Comparison of ENCODE assay signal across 12 cellular contexts in the genomic region with DNA sequence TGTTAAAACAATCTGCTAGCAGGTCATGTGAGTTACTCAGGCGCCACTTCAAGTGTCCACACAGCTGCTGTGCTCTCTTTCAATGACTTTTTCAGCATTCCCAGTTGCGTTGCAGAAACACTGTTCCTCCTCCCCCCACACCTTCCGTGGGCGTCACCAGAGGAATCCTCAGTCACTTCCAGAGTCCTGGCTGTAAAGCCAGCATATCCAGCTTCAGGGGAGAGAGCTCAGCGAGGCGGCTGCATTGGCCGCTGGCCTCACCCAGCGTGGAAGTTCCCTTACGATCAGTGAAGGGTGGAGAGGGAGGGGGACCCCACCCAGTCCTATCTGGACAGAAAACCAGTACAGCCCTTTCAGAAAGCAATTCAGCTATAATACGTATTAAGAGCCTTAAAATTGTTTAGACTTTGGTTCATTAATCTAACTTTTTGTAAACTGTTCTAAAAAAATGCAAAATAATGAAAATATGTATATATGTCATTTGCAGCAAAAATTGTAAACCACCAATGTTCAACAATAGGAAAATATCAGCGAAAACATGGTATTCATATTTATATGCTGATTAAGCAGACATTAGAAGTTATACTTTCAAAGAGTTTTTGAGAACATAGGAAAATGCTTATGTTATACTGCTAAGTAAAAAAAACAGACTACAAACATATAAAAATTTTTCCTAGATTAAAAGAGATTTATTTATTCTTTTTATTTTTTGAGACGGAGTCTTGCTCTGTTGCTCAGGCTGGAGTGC. TPM values are rescaled to one million over a fixed set of nuclear protein-coding genes. Genes with fewer than 3 reads are reported as not detected.
DNase-seq lines count a peak whose midpoint lies in the region; ATAC-seq and TF ChIP-seq lines count a peak whose summit lies in the region.
"Had no signal": no experiment of that assay in that cellular context is flagged by ENCODE, and none has a peak within 500 bp of the region (broad histone marks: within the 10 kb centered on the region; RNA-seq: fewer than 3 reads in every experiment).

No MANE protein-coding gene starts in this region.

- H3K4me3 ChIP-seq in GM06990 (replicated peaks; ENCODE audit: low read depth, low read length) = no peak overlapping the region
- H3K4me3 ChIP-seq in trophoblast cell (ENCODE audit: low read depth, low read length) = no peak overlapping the region
- H3K4me3 ChIP-seq in PC-9 = no peak overlapping the region

- H3K23ac ChIP-seq in trophoblast cell (ENCODE audit: low read length) = no peak overlapping the region

- H3K27ac ChIP-seq in trophoblast cell (ENCODE audit: low read depth, low read length) (no peak overlapping the region), PC-9 (no peak overlapping the region)

- H3F3A ChIP-seq in PC-9 (ENCODE audit: insufficient read depth, low read depth) = peaks cover 9% of the 10 kb centered on the region; the same call in 1 of the 2 replicates

- H3K18ac ChIP-seq in trophoblast cell (ENCODE audit: low read length) = no peak overlapping the region

- DNase-seq in GM06990 (ENCODE audit: extremely low read depth, insufficient read length) (peak; percentile 6), NCI-H2227 treated with DMSO at 0.1 percent for 48 hours (lab: John Stamatoyannopoulos, UW) (peak; percentile 59), erythroblast (lab: John Stamatoyannopoulos, UW) (peak; percentile 70), trophoblast cell (no peak), PC-9 (no peak), superior temporal gyrus (ENCODE audit: extremely low spot score) (no peak)
- no peak for DNase-seq in stimulated activated naive CD4-positive, alpha-beta T cell (lab: John Stamatoyannopoulos, UW)
- DNase-seq: activated naive CD4-positive, alpha-beta T cell treated with Interleukin-2 at 50 U/mL for 16 hours; GOT3; KG1; T-cell had no signal

- H3K14ac ChIP-seq in trophoblast cell (ENCODE audit: low read length) = no peak overlapping the region

- H3K36me3 ChIP-seq in GM06990 (ENCODE audit: control insufficient read depth, insufficient read depth, low read length) (no peaks in the 10 kb centered on the region), trophoblast cell (ENCODE audit: control insufficient read depth in 1 of 2, insufficient read depth in 2 of 2, low read length in 2 of 2) (no peaks in the 10 kb centered on the region), PC-9 (ENCODE audit: low read depth) (no peaks in the 10 kb centered on the region)

- no peak overlapping the region for H4K8ac ChIP-seq in trophoblast cell (ENCODE audit: low read depth, low read length)

- H2AK5ac ChIP-seq in trophoblast cell (ENCODE audit: low read length) = no peak overlapping the region

- no peak overlapping the region for H4K91ac ChIP-seq in trophoblast cell (ENCODE audit: low read depth, low read length)

- H3K79me2 ChIP-seq in trophoblast cell (ENCODE audit: control insufficient read depth, insufficient read depth, low read length, poor library complexity) = peaks cover 2% of the 10 kb centered on the region
- 0 out of 2 replicates have a peak, but pooled peaks cover 5% of the 10 kb centered on the region for H3K79me2 ChIP-seq in PC-9 (ENCODE audit: low read depth)

- WGBS in trophoblast cell (ENCODE audit: extremely low coverage, insufficient coverage, insufficient read length) = no CpG with 5 or more reads among the region's 12 CpGs

- H3K4me2 ChIP-seq in trophoblast cell (ENCODE audit: low read length) (no peak overlapping the region), PC-9 (no peak overlapping the region)

- no peak overlapping the region for H2BK12ac ChIP-seq in trophoblast cell (ENCODE audit: low read length)

- no TSS peak for BruUV-seq in PC-9 (replicated peaks; lab: Mats Ljungman, UMichigan)

- TF ChIP-seq CTCF in GM06990 (IDR thresholded peaks at IDR 0.05; ENCODE audit: insufficient read depth, low read length, poor library complexity, severe bottlenecking) = no peak
- TF ChIP-seq CTCF in PC-9 (conservative IDR thresholded peaks at IDR 0.05) = no peak

- H3K27me3 ChIP-seq in GM06990 (replicated peaks; ENCODE audit: control insufficient read depth, insufficient read depth, low read length) = no peaks in the 10 kb centered on the region
- H3K27me3 ChIP-seq in trophoblast cell (ENCODE audit: insufficient read depth, low read length) = no peaks in the 10 kb centered on the region
- no peaks in the 10 kb centered on the region for H3K27me3 ChIP-seq in PC-9 (ENCODE audit: insufficient read depth, low read depth)

- no peak overlapping the region for H4K12ac ChIP-seq in trophoblast cell (ENCODE audit: low read depth, low read length)

- no peak overlapping the region for H3K4ac ChIP-seq in trophoblast cell (ENCODE audit: low read depth, low read length)

- H3K4me1 ChIP-seq in trophoblast cell (ENCODE audit: control insufficient read depth in 1 of 2, insufficient read depth in 2 of 2, low read length in 2 of 2) (peaks cover 18 to 21% of the 10 kb centered on the region in 2 experiments), PC-9 (replicated peaks; ENCODE audit: insufficient read depth) (0 out of 2 replicates have a peak, but pooled peaks cover 5% of the 10 kb centered on the region)

- no peaks in the 10 kb centered on the region for H3K9me3 ChIP-seq in trophoblast cell (ENCODE audit: insufficient read depth, low read depth, low read length)
- H3K9me3 ChIP-seq in PC-9 (ENCODE audit: insufficient read depth, low read depth) = no peaks in the 10 kb centered on the region

- no peak for ATAC-seq in HG03135 (IDR thresholded peaks at IDR 0.05; ENCODE audit: unreplicated experiment)
- ATAC-seq: T-cell had no signal

- no peaks in the 10 kb centered on the region for H4K20me1 ChIP-seq in PC-9 (ENCODE audit: insufficient read depth)

- H2BK120ac ChIP-seq in trophoblast cell (ENCODE audit: insufficient read depth, low read length, poor library complexity) = no peak overlapping the region

- CTCF ChIA-PET in PC-9 (lab: Charles Lee) = no interaction called here

- no peak overlapping the region for H2BK5ac ChIP-seq in trophoblast cell (ENCODE audit: low read depth, low read length, poor library complexity)

- peak overlapping the region; percentile 30 for H3K9ac ChIP-seq in trophoblast cell (ENCODE audit: low read length)

- H2AFZ ChIP-seq in trophoblast cell (ENCODE audit: insufficient read depth, low read length, poor library complexity) = no peak overlapping the region
- H2AFZ ChIP-seq in PC-9 = no peak overlapping the region

- intact Hi-C loops in PC-9 (cut with micrococcal nuclease; ENCODE audit: unreplicated experiment) = loop anchor here (5.0 kb wide), 1 partner anchor 137 kb away; the partner anchor contains the start of gene IFITM2

- peaks cover 12% of the 10 kb centered on the region for H3K79me1 ChIP-seq in trophoblast cell (ENCODE audit: low read length)

- no peak for TF ChIP-seq POLR2A in erythroblast (IDR thresholded peaks at IDR 0.05; ENCODE audit: low read length)

- POLR2A ChIA-PET in PC-9 (lab: Charles Lee; ENCODE audit: unreplicated experiment) = interaction anchor here (0.7 kb wide), 1 partner anchor 75 kb away, joined by 4 read pairs; the partner anchor contains the start of gene B4GALNT4

- no peaks in the 10 kb centered on the region for H3K9me2 ChIP-seq in PC-9 (ENCODE audit: insufficient read depth)

RNA-seq across cellular contexts. Expression of gene ANO9, which starts 2.8 kb away (rescaled TPM):
- polyA plus RNA-seq in trophoblast cell (2013) = 16.3 and 16.5 TPM in 2 replicates
- 18.1 and 27.6 TPM in 2 replicates for total RNA-seq in PC-9 (2021)

RNA-seq across cellular contexts. Expression of gene PTDSS2, which starts 5.5 kb away (rescaled TPM):
- 27.0 and 28.6 TPM in 2 replicates for polyA plus RNA-seq in trophoblast cell (2013)
- 32.5 and 38.8 TPM in 2 replicates for total RNA-seq in PC-9 (2021)

RNA-seq across cellular contexts. Expression of gene SIGIRR, which starts 29.8 kb away (rescaled TPM):
- polyA plus RNA-seq in trophoblast cell (2013) = 49.3 and 51.6 TPM in 2 replicates
- 78.9 and 98.3 TPM in 2 replicates for total RNA-seq in PC-9 (2021)

RNA-seq across cellular contexts. Expression of gene PKP3, which starts 50.6 kb away (rescaled TPM):
- polyA plus RNA-seq in trophoblast cell (2013) = 44.7 and 45.2 TPM in 2 replicates
- 83.7 and 109 TPM in 2 replicates for total RNA-seq in PC-9 (2021)

Comparison
In these comparisons a context has a peak if more than half of its experiments do, and no peak if none do; other contexts are left out.
1. DNase-seq: peak in GM06990 (single experiment), NCI-H2227 treated with DMSO at 0.1 percent for 48 hours (single experiment) and erythroblast (2 of 2); none in trophoblast cell (0 of 2), PC-9 (0 of 2), superior temporal gyrus (single experiment) and stimulated activated naive CD4-positive, alpha-beta T cell (0 of 6).